ENCODE assay signal across 8 cellular contexts in genomic region chr11:79076526-79077115, GRCh38.
DNase-seq lines count a peak whose midpoint lies in the region; ATAC-seq and TF ChIP-seq lines count a peak whose summit lies in the region.

No MANE protein-coding gene starts in this region.

- TF ChIP-seq CTCF in breast epithelium (IDR thresholded peaks at IDR 0.05) (peak in 2 of 3 donors; percentile 23 to 50), mesothelial cell of epicardium (IDR thresholded peaks at IDR 0.05; ENCODE audit: unreplicated experiment) (peak; percentile 27)

- POLR2A ChIA-PET in activated CD4-positive, alpha-beta T cell treated with anti-CD3 and anti-CD28 coated beads for 36 hours (lab: Charles Lee): no interaction called here

- peak; percentile 41 for DNase-seq in activated CD4-positive, alpha-beta T cell treated with anti-CD3 and anti-CD28 coated beads for 36 hours
- no peak for DNase-seq in activated CD4-positive, alpha-beta T cell treated with anti-CD3 and anti-CD28 coated beads, Interleukin-2, amount 50 U/mL, for 4 hours
- peak; percentile 46 for DNase-seq in NAMALWA (ENCODE audit: low spot score)
- no peak for DNase-seq in breast epithelium (ENCODE audit: low spot score in 2 of 2)
- no peak for DNase-seq in mesothelial cell of epicardium (ENCODE audit: low spot score in 2 of 2, unreplicated experiment in 2 of 2)
- DNase-seq in activated effector memory CD4-positive, alpha-beta T cell treated with Interleukin-2 at 50 U/mL for 16 hours: no peak
- DNase-seq in NCI-H524 treated with DMSO at 0.1 percent for 48 hours (lab: John Stamatoyannopoulos, UW): no peak

- H3K27me3 Mint-ChIP-seq in activated CD4-positive, alpha-beta T cell treated with anti-CD3 and anti-CD28 coated beads for 36 hours: peaks cover 2% of the 10 kb centered on the region
- no peaks in the 10 kb centered on the region for H3K27me3 Mint-ChIP-seq in mesothelial cell of epicardium (ENCODE audit: low read depth)

- H3K9me3 ChIP-seq in breast epithelium: no peaks in the 10 kb centered on the region

- no peak overlapping the region for H3K4me3 Mint-ChIP-seq in activated CD4-positive, alpha-beta T cell treated with anti-CD3 and anti-CD28 coated beads for 36 hours
- no peak overlapping the region for H3K4me3 Mint-ChIP-seq in mesothelial cell of epicardium

- TF ChIP-seq POLR2A in breast epithelium (IDR thresholded peaks at IDR 0.05): no peak

- H3K36me3 ChIP-seq in breast epithelium: no peaks in the 10 kb centered on the region

- no peak overlapping the region for H3K27ac Mint-ChIP-seq in activated CD4-positive, alpha-beta T cell treated with anti-CD3 and anti-CD28 coated beads for 36 hours
- peak overlapping the region; percentile 88 for H3K27ac Mint-ChIP-seq in mesothelial cell of epicardium

- H3K27me3 ChIP-seq in breast epithelium: no peaks in the 10 kb centered on the region

- peaks cover 1% of the 10 kb centered on the region for H3K9me3 Mint-ChIP-seq in activated CD4-positive, alpha-beta T cell treated with anti-CD3 and anti-CD28 coated beads for 36 hours (ENCODE audit: low read depth)
- peaks cover 13% of the 10 kb centered on the region for H3K9me3 Mint-ChIP-seq in mesothelial cell of epicardium

- H3K4me1 ChIP-seq in breast epithelium: no peaks in the 10 kb centered on the region

- CTCF ChIA-PET in activated CD4-positive, alpha-beta T cell treated with anti-CD3 and anti-CD28 coated beads for 36 hours (lab: Charles Lee): interaction anchor here (2.1 kb wide), 1 partner anchor 431 kb away, joined by 10 read pairs; no protein-coding TSS in a partner anchor

- H3K36me3 Mint-ChIP-seq in activated CD4-positive, alpha-beta T cell treated with anti-CD3 and anti-CD28 coated beads for 36 hours (ENCODE audit: low read depth): no peaks in the 10 kb centered on the region
- peaks cover 10% of the 10 kb centered on the region for H3K36me3 Mint-ChIP-seq in mesothelial cell of epicardium

- no peaks in the 10 kb centered on the region for H3K4me1 Mint-ChIP-seq in activated CD4-positive, alpha-beta T cell treated with anti-CD3 and anti-CD28 coated beads for 36 hours
- peaks cover 48% of the 10 kb centered on the region for H3K4me1 Mint-ChIP-seq in mesothelial cell of epicardium

- intact Hi-C loops in activated CD4-positive, alpha-beta T cell treated with anti-CD3 and anti-CD28 coated beads for 36 hours (cut with DNase I, micrococcal nuclease): loop anchor here (1.0 to 10.0 kb wide), 2 partner anchors 431 to 432 kb away; no protein-coding TSS in a partner anchor
- intact Hi-C loops in breast epithelium (cut with DNase I; ENCODE audit: low total_unique reads): no loop called here

- no peak overlapping the region for H3K27ac ChIP-seq in breast epithelium

- no peak overlapping the region for H3K4me3 ChIP-seq in breast epithelium

- ATAC-seq in activated CD4-positive, alpha-beta T cell treated with anti-CD3 and anti-CD28 coated beads for 36 hours: no peak
- no peak for ATAC-seq in HG02852 (IDR thresholded peaks at IDR 0.05; ENCODE audit: unreplicated experiment)

Comparison
In these comparisons a context has a peak if more than half of its experiments do, and no peak if none do; other contexts are left out.
1. DNase-seq: peak in activated CD4-positive, alpha-beta T cell treated with anti-CD3 and anti-CD28 coated beads for 36 hours (single experiment) and NAMALWA (single experiment); none in activated CD4-positive, alpha-beta T cell treated with anti-CD3 and anti-CD28 coated beads, Interleukin-2, amount 50 U/mL, for 4 hours (0 of 2), breast epithelium (0 of 2), mesothelial cell of epicardium (0 of 2), activated effector memory CD4-positive, alpha-beta T cell treated with Interleukin-2 at 50 U/mL for 16 hours (single experiment) and NCI-H524 treated with DMSO at 0.1 percent for 48 hours (single experiment).